16 cellular contexts compared by ENCODE assay signal in the genomic region with DNA sequence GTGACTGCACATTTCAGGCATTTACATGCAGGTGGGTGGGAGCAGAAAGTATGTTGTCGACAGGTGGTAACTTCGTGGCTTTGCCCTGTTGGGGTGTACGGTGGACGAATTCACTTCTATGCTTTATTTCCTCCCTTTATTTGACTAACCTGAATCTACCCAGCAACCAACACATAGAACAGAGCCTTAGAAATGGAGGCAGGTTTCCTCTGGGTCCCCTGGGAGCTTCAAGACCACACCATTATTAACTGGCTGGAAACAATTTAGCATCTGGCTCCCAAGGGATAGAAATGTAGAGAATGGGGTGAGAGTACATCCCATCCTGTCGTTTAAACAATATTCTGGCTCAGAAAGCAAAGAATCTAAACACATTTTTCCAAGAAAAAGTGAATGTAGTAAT.
DNase-seq lines count a peak whose midpoint lies in the region; ATAC-seq and TF ChIP-seq lines count a peak whose summit lies in the region.
"Had no signal": no experiment of that assay in that cellular context is flagged by ENCODE, and none has a peak within 500 bp of the region (broad histone marks: within the 10 kb centered on the region; RNA-seq: fewer than 3 reads in every experiment).

No MANE protein-coding gene starts in this region.

- ATAC-seq in activated B cell treated with CpG ODN at 0.5 μM for 24 hours (ENCODE audit: low read depth) (no peak), GM18909 (IDR thresholded peaks at IDR 0.05; ENCODE audit: poor library complexity, unreplicated experiment) (no peak), GM21528 (IDR thresholded peaks at IDR 0.05; ENCODE audit: low FRiP score, unreplicated experiment) (no peak)

- POLR2A ChIA-PET in activated B cell treated with CpG ODN at 0.5 μM for 24 hours (lab: Charles Lee): interaction anchor here (0.6 to 4.9 kb wide), 11 partner anchors 12 to 971 kb away, joined by 3 to 56 read pairs (median 6); a partner anchor contains a TSS

- H3K27me3 Mint-ChIP-seq in activated B cell treated with CpG ODN at 0.5 μM for 24 hours: no peaks in the 10 kb centered on the region

- H3K4me3 Mint-ChIP-seq in activated B cell treated with CpG ODN at 0.5 μM for 24 hours: peak overlapping the region; percentile 19
- H3K4me3 Mint-ChIP-seq: HFFc6 had no signal

- H3K4me1 Mint-ChIP-seq in activated B cell treated with CpG ODN at 0.5 μM for 24 hours: peaks cover 63% of the 10 kb centered on the region

- DNase-seq in NCI-H82 (lab: John Stamatoyannopoulos, UW): peak; percentile 28
- no peak for DNase-seq in NCI-H82 treated with DMSO at 0.1 percent for 48 hours (lab: John Stamatoyannopoulos, UW; ENCODE audit: unreplicated experiment)
- peak; percentile 19 for DNase-seq in NCI-H2171 (lab: John Stamatoyannopoulos, UW)
- DNase-seq in activated B cell treated with CpG ODN at 0.5 μM for 24 hours: no peak
- DNase-seq in NCI-H2227 (lab: John Stamatoyannopoulos, UW; ENCODE audit: unreplicated experiment): no peak
- DNase-seq in epidermal melanocyte (ENCODE audit: insufficient read length, low spot score): no peak
- DNase-seq: DMS53, HFFc6, KBM-7, NCI-H1092, NCI-H146, NCI-H2081, NCI-H748 treated with DMSO at 0.1 percent for 48 hours, Right ventricle myocardium superior had no signal

- no peaks in the 10 kb centered on the region for H3K36me3 Mint-ChIP-seq in activated B cell treated with CpG ODN at 0.5 μM for 24 hours (ENCODE audit: low read depth)

- intact Hi-C loops in activated B cell treated with CpG ODN at 0.5 μM for 24 hours (cut with micrococcal nuclease): loop anchor here (2.0 kb wide), 1 partner anchor 14 kb away; no protein-coding TSS in a partner anchor

- CTCF ChIA-PET in activated B cell treated with CpG ODN at 0.5 μM for 24 hours (lab: Charles Lee): interaction anchor here (0.6 to 2.0 kb wide), 4 partner anchors 13 to 517 kb away, joined by 3 to 5 read pairs (median 4); no protein-coding TSS in a partner anchor

- no peaks in the 10 kb centered on the region for H3K9me3 Mint-ChIP-seq in activated B cell treated with CpG ODN at 0.5 μM for 24 hours
- H3K9me3 Mint-ChIP-seq: HFFc6 had no signal

- H3K27ac Mint-ChIP-seq in activated B cell treated with CpG ODN at 0.5 μM for 24 hours: peak overlapping the region; percentile 83
- H3K27ac Mint-ChIP-seq: HFFc6 had no signal

- TF ChIP-seq CTCF in activated B cell treated with CpG ODN at 0.5 μM for 24 hours (IDR thresholded peaks at IDR 0.05): no peak

Comparison
In these comparisons a context has a peak if more than half of its experiments do, and no peak if none do; other contexts are left out.
1. DNase-seq: peak in NCI-H82 (single experiment) and NCI-H2171 (single experiment); none in NCI-H82 treated with DMSO at 0.1 percent for 48 hours (single experiment), activated B cell treated with CpG ODN at 0.5 μM for 24 hours (single experiment), NCI-H2227 (single experiment) and epidermal melanocyte (single experiment).